In the genomic region with DNA sequence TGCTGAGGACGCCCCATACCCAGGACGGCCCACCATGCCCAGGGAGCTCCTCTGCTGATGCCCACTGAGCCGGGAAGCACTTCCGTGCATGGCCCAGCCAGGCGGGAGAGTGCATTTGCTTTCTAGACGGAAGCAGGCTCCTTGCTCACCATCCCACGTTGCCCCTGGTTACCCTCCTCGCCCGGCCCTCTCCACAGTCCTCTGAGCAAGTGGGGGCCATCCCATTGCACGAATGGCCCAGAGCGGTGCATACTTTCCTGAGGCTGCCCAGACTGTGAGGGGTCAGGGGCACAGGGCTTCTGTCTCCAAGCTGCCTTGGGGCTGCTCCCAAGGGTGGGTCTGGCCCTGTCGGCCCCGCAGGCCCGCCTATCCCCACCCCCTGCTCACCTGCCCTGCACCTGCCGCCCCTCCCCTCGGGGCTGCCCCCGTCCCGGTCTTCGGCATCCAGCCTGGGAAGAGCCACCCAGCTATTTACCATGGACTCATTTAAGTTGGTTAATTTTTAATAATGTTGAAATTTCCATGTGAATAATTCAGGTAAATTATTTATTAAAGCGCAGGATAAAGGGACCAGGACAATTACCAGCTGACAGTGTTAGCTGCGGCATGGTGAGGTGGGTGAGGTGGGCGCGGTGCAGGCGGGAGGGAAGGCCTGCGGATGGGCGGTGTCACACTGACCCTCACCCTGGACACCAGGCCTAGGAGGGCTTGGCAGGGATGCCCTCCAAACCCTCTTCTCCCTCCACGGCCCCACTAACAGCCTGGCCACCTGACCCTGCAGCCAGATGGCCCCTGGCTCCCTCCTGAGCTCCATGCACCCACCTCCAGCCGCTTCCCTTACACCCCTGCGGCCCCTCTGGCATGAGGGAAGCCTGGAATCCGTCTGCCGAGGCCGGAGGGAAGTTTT, we compare ENCODE assay signal across 25 cellular contexts.
DNase-seq lines count a peak whose midpoint lies in the region; ATAC-seq and TF ChIP-seq lines count a peak whose summit lies in the region.
"Had no signal": no experiment of that assay in that cellular context is flagged by ENCODE, and none has a peak within 500 bp of the region (broad histone marks: within the 10 kb centered on the region; RNA-seq: fewer than 3 reads in every experiment).

No MANE protein-coding gene starts in this region.

- RAD21 ChIA-PET in HCT116 (lab: Charles Lee; ENCODE audit: low non-redundant PET in 1 of 2, low total read pairs in 2 of 2, uncharacterized antibody in 2 of 2, unreplicated experiment in 2 of 2): no interaction called here

- H3K36me3 Mint-ChIP-seq in activated T-cell treated with anti-CD3 and anti-CD28 coated beads, Interleukin-2, amount 50 U/mL, for 4 hours (ENCODE audit: insufficient read depth): no peaks in the 10 kb centered on the region
- H3K36me3 Mint-ChIP-seq: brain; CD8-positive, alpha-beta memory T cell; WTC11 had no signal

- H3K27me3 ChIP-seq in SK-N-SH (ENCODE audit: insufficient read depth): peaks cover 93% of the 10 kb centered on the region
- H3K27me3 ChIP-seq in HCT116 (ENCODE audit: insufficient read depth, low read length): no peaks in the 10 kb centered on the region
- H3K27me3 ChIP-seq in sigmoid colon: peaks cover 0 to 73% (median 44%) of the 10 kb centered on the region in 3 donors

- H4K20me1 ChIP-seq in SK-N-SH (ENCODE audit: insufficient read depth): no peaks in the 10 kb centered on the region; the same call in 1 of the 2 replicates
- H4K20me1 ChIP-seq in HCT116 (ENCODE audit: insufficient read depth): no peaks in the 10 kb centered on the region

- H3K27me3 Mint-ChIP-seq in activated T-cell treated with anti-CD3 and anti-CD28 coated beads, Interleukin-2, amount 50 U/mL, for 4 hours (ENCODE audit: low read depth): peaks cover 18% of the 10 kb centered on the region

- H3K4me2 ChIP-seq in SK-N-SH (no peak overlapping the region), HCT116 (ENCODE audit: low read length) (peak overlapping the region; percentile 21; the same call in 1 of the 2 replicates)
- H3K4me2 ChIP-seq: KMS-11 had no signal

- intact Hi-C loops in HCT116 (cut with micrococcal nuclease): no loop called here
- intact Hi-C loops in sigmoid colon (cut with DNase I): no loop called here

- CTCF ChIA-PET in SK-N-SH (lab: Yijun Ruan, JAX) (interaction anchor here (0.6 to 1.5 kb wide), 7 partner anchors 10 to 1022 kb away, joined by 3 to 7 read pairs (median 3); no protein-coding TSS in a partner anchor), HCT116 (lab: Charles Lee) (no interaction called here)

- H3K9me3 ChIP-seq in SK-N-SH (no peaks in the 10 kb centered on the region), HCT116 (ENCODE audit: control insufficient read depth in 1 of 2, insufficient read depth in 1 of 2, low read depth in 1 of 2, low read length in 2 of 2) (no peaks in the 10 kb centered on the region), sigmoid colon (peaks cover 0 to under 1% (median 0%) of the 10 kb centered on the region in 4 donors)
- H3K9me3 ChIP-seq: heart left ventricle, left lung had no signal

- TF ChIP-seq EP300 in SK-N-SH (IDR thresholded peaks at IDR 0.05; ENCODE audit: borderline replicate concordance in 1 of 2, low read depth in 1 of 2, low read length in 1 of 2) (no peak), sigmoid colon (IDR thresholded peaks at IDR 0.05) (no peak)

- POLR2A ChIA-PET in SK-N-SH (lab: Yijun Ruan, JAX): no interaction called here
- POLR2A ChIA-PET in HCT116 (lab: Charles Lee): no interaction called here

- no peaks in the 10 kb centered on the region for H3K79me2 ChIP-seq in SK-N-SH (ENCODE audit: insufficient read depth)
- no peaks in the 10 kb centered on the region for H3K79me2 ChIP-seq in HCT116 (ENCODE audit: insufficient read depth, low read length)

- no peaks in the 10 kb centered on the region for H3F3A ChIP-seq in SK-N-SH (replicated peaks; ENCODE audit: insufficient read depth)

- H2AFZ ChIP-seq in SK-N-SH (ENCODE audit: low read depth) (no peak overlapping the region), HCT116 (ENCODE audit: low read depth, low read length, poor library complexity, severe bottlenecking) (no peak overlapping the region)

- TF ChIP-seq RAD21 in SK-N-SH (IDR thresholded peaks at IDR 0.05; ENCODE audit: low read length) (no peak), HCT116 (IDR thresholded peaks at IDR 0.05; ENCODE audit: low read depth) (no peak)

- H3K4me3 Mint-ChIP-seq in activated T-cell treated with anti-CD3 and anti-CD28 coated beads, Interleukin-2, amount 50 U/mL, for 4 hours: no peak overlapping the region
- H3K4me3 Mint-ChIP-seq: activated naive CD8-positive, alpha-beta T cell treated with anti-CD3 and anti-CD28 coated beads, Interleukin-2, amount 50 U/mL, for 24 hours; activated T-helper 17 cell treated with anti-CD3 and anti-CD28 coated beads, Interleukin-2, amount 50 U/mL, for 72 hours; brain; CD8-positive, alpha-beta memory T cell; neural crest cell; WTC11 had no signal

- no peaks in the 10 kb centered on the region for H3K9me2 ChIP-seq in SK-N-SH
- no peaks in the 10 kb centered on the region for H3K9me2 ChIP-seq in HCT116 (ENCODE audit: insufficient read depth)

- H3K4me1 Mint-ChIP-seq in activated T-cell treated with anti-CD3 and anti-CD28 coated beads, Interleukin-2, amount 50 U/mL, for 4 hours (ENCODE audit: low read depth): no peaks in the 10 kb centered on the region
- H3K4me1 Mint-ChIP-seq: activated naive CD8-positive, alpha-beta T cell treated with anti-CD3 and anti-CD28 coated beads, Interleukin-2, amount 50 U/mL, for 24 hours; activated T-helper 17 cell treated with anti-CD3 and anti-CD28 coated beads, Interleukin-2, amount 50 U/mL, for 72 hours; CD8-positive, alpha-beta memory T cell; neural crest cell; WTC11 had no signal

- H3K9me3 Mint-ChIP-seq in activated T-cell treated with anti-CD3 and anti-CD28 coated beads, Interleukin-2, amount 50 U/mL, for 4 hours: no peaks in the 10 kb centered on the region
- H3K9me3 Mint-ChIP-seq: activated naive CD8-positive, alpha-beta T cell treated with anti-CD3 and anti-CD28 coated beads, Interleukin-2, amount 50 U/mL, for 24 hours; activated T-helper 17 cell treated with anti-CD3 and anti-CD28 coated beads, Interleukin-2, amount 50 U/mL, for 72 hours; CD8-positive, alpha-beta memory T cell; neural crest cell; WTC11 had no signal

- TF ChIP-seq CTCF in SK-N-SH (IDR thresholded peaks at IDR 0.05): no peak
- no peak for TF ChIP-seq CTCF in HCT116 (IDR thresholded peaks at IDR 0.05 in 2 of 3, conservative IDR thresholded peaks at IDR 0.05 in 1 of 3; ENCODE audit: borderline replicate concordance in 1 of 3, insufficient read depth in 1 of 3, low read depth in 2 of 3, low read length in 2 of 3)
- no peak for TF ChIP-seq CTCF in sigmoid colon (IDR thresholded peaks at IDR 0.05)
- TF ChIP-seq CTCF in GM13976 (IDR thresholded peaks at IDR 0.05; ENCODE audit: borderline replicate concordance, control extremely low read depth, extremely low read depth, insufficient read depth, missing control alignments): no peak

- no peaks in the 10 kb centered on the region for H3K36me3 ChIP-seq in SK-N-SH (replicated peaks in 1 of 2; ENCODE audit: control insufficient read depth in 1 of 2, insufficient read depth in 2 of 2, low read length in 1 of 2)
- H3K36me3 ChIP-seq in HCT116 (ENCODE audit: control insufficient read depth in 1 of 2, insufficient read depth in 2 of 2, low read length in 2 of 2): no peaks in the 10 kb centered on the region
- no peaks in the 10 kb centered on the region for H3K36me3 ChIP-seq in sigmoid colon
- H3K36me3 ChIP-seq: heart left ventricle, left lung had no signal

- BruUV-seq in HCT116 (replicated peaks; lab: Mats Ljungman, UMichigan): no TSS peak

- WGBS in SK-N-SH (ENCODE audit: low lambda C conversion rate): 17% methylated on average over 28 of the region's 32 CpGs
- WGBS in sigmoid colon, 2 donors: 19 to 64% methylated on average over 32 of the region's 32 CpGs

- no peak overlapping the region for H3K9ac ChIP-seq in SK-N-SH
- no peak overlapping the region for H3K9ac ChIP-seq in HCT116 (ENCODE audit: low read length)
- H3K9ac ChIP-seq: KMS-11 had no signal

- DNase-seq in SK-N-SH: peak; percentile 50
- DNase-seq in HCT116 (ENCODE audit: low read depth, low spot score): no peak
- peak; percentile 88 for DNase-seq in left kidney (ENCODE audit: low read depth, low spot score)
- peak; percentile 46 for DNase-seq in sigmoid colon
- no peak for DNase-seq in NK-92 treated with Interleukin-12 subunit alpha and Interleukin-12 subunit beta, amount 100 ng/mL, for 24 hours (lab: John Stamatoyannopoulos, UW)
- no peak for DNase-seq in GM13976 (ENCODE audit: low spot score)
- DNase-seq in activated T-cell treated with anti-CD3 and anti-CD28 coated beads, Interleukin-2, amount 50 U/mL, for 4 hours: no peak
- DNase-seq: activated CD4-positive, alpha-beta T cell treated with anti-CD3 and anti-CD28 coated beads, Interleukin-2, amount 50 U/mL, for 4 hours; activated naive CD8-positive, alpha-beta T cell treated with anti-CD3 and anti-CD28 coated beads, Interleukin-2, amount 50 U/mL, for 24 hours; effector CD8-positive, alpha-beta T cell; erythroblast; GDM1; GOT3; NCI-H1694 treated with DMSO at 0.1 percent for 48 hours; trophoblast cell had no signal

- TF ChIP-seq POLR2A in HCT116 (IDR thresholded peaks at IDR 0.05; ENCODE audit: borderline replicate concordance, extremely low read depth, insufficient read depth, insufficient read length) (no peak), sigmoid colon (IDR thresholded peaks at IDR 0.05) (no peak)

- no peak overlapping the region for H3K4me3 ChIP-seq in SK-N-SH (ENCODE audit: low read depth in 2 of 2, low read length in 1 of 2)
- H3K4me3 ChIP-seq in HCT116 (replicated peaks in 1 of 2; ENCODE audit: low read depth in 1 of 2, low read length in 2 of 2): no peak overlapping the region
- no peak overlapping the region for H3K4me3 ChIP-seq in sigmoid colon
- H3K4me3 ChIP-seq: heart left ventricle, left lung had no signal

- ATAC-seq in SK-N-SH treated with all-trans-retinoic acid at 6 μM for 48 hours (no peak), HCT116 (no peak)
- ATAC-seq in activated T-cell treated with anti-CD3 and anti-CD28 coated beads, Interleukin-2, amount 50 U/mL, for 4 hours: no peak
- ATAC-seq: activated naive CD8-positive, alpha-beta T cell treated with anti-CD3 and anti-CD28 coated beads, Interleukin-2, amount 50 U/mL, for 24 hours; activated T-helper 17 cell treated with anti-CD3 and anti-CD28 coated beads, Interleukin-2, amount 50 U/mL, for 72 hours; heart left ventricle had no signal

- H3K27ac ChIP-seq in SK-N-SH (ENCODE audit: low read depth in 2 of 2, low read length in 1 of 2) (no peak overlapping the region), HCT116 (ENCODE audit: low read depth, low read length) (no peak overlapping the region), sigmoid colon (no peak overlapping the region)
- H3K27ac ChIP-seq: heart left ventricle, KMS-11, left lung, RWPE1 had no signal

- in situ Hi-C loops in GM13976 (cut with MboI; ENCODE audit: low sequenced_read_pairs, unreplicated experiment): no loop called here

- H3K4me1 ChIP-seq in SK-N-SH (ENCODE audit: control insufficient read depth in 1 of 2, insufficient read depth in 2 of 2, low read depth in 1 of 2, low read length in 1 of 2): no peaks in the 10 kb centered on the region; a peak in 1 of 4 replicates
- H3K4me1 ChIP-seq in HCT116 (ENCODE audit: control insufficient read depth in 1 of 2, insufficient read depth in 2 of 2, low read length in 2 of 2): peaks cover 8 to 9% of the 10 kb centered on the region in 2 experiments; a peak in 3 of 4 replicates
- H3K4me1 ChIP-seq in sigmoid colon: no peaks in the 10 kb centered on the region
- H3K4me1 ChIP-seq: heart left ventricle, left lung had no signal

Comparison
In these comparisons a context has a peak if more than half of its experiments do, and no peak if none do; other contexts are left out.
1. DNase-seq: peak in SK-N-SH (single experiment), left kidney (single experiment) and sigmoid colon (single experiment); none in HCT116 (single experiment), NK-92 treated with Interleukin-12 subunit alpha and Interleukin-12 subunit beta, amount 100 ng/mL, for 24 hours (single experiment), GM13976 (single experiment) and activated T-cell treated with anti-CD3 and anti-CD28 coated beads, Interleukin-2, amount 50 U/mL, for 4 hours (single experiment).